9 cellular contexts compared by ENCODE assay signal in genomic region chr2:196849895-196850294, GRCh38. TPM values are rescaled to one million over a fixed set of nuclear protein-coding genes. Genes with fewer than 3 reads are reported as not detected.
DNase-seq lines count a peak whose midpoint lies in the region; ATAC-seq, FAIRE-seq and TF ChIP-seq lines count a peak whose summit lies in the region.
"Had no signal": no experiment of that assay in that cellular context is flagged by ENCODE, and none has a peak within 500 bp of the region (broad histone marks: within the 10 kb centered on the region; RNA-seq: fewer than 3 reads in every experiment).

No MANE protein-coding gene starts in this region.

- H3K36me3 Mint-ChIP-seq in activated CD8-positive, alpha-beta T cell treated with anti-CD3 and anti-CD28 coated beads for 36 hours (ENCODE audit: low read depth) = peaks cover 11% of the 10 kb centered on the region

- intact Hi-C loops in head of caudate nucleus (cut with DNase I) (loop anchor here (5.0 kb wide), 1 partner anchor 257 kb away; no protein-coding TSS in a partner anchor), ascending aorta (cut with DNase I) (no loop called here)
- intact Hi-C loops in activated CD8-positive, alpha-beta T cell treated with anti-CD3 and anti-CD28 coated beads for 36 hours (cut with micrococcal nuclease) = no loop called here

- peaks cover 0 to 3% of the 10 kb centered on the region in 2 donors for H3K36me3 ChIP-seq in ascending aorta

- DNase-seq in GM12891 (ENCODE audit: insufficient read length, low spot score) = no peak
- DNase-seq in SK-N-DZ (ENCODE audit: low spot score) = peak; percentile 11
- DNase-seq in head of caudate nucleus = peak in 31 of 42 donors; percentile 7 to 77 (median 38)
- no peak for DNase-seq in ascending aorta (ENCODE audit: low spot score in 2 of 2)
- no peak for DNase-seq in amniotic stem cell (lab: John Stamatoyannopoulos, UW)
- DNase-seq in activated CD8-positive, alpha-beta T cell treated with anti-CD3 and anti-CD28 coated beads for 36 hours = no peak
- DNase-seq: psoas muscle had no signal

- H3K27me3 Mint-ChIP-seq in activated CD8-positive, alpha-beta T cell treated with anti-CD3 and anti-CD28 coated beads for 36 hours = no peaks in the 10 kb centered on the region

- peak; percentile 56 for TF ChIP-seq CTCF in 22Rv1 (IDR thresholded peaks at IDR 0.05)
- TF ChIP-seq CTCF in ascending aorta (IDR thresholded peaks at IDR 0.05) = peak in 1 of 3 experiments; percentile 19
- TF ChIP-seq CTCF in activated CD8-positive, alpha-beta T cell treated with anti-CD3 and anti-CD28 coated beads for 36 hours (IDR thresholded peaks at IDR 0.05) = no peak

- no peak overlapping the region for H3K27ac ChIP-seq in 22Rv1
- no peak overlapping the region for H3K27ac ChIP-seq in ascending aorta
- H3K27ac ChIP-seq: psoas muscle had no signal

- no peaks in the 10 kb centered on the region for H3K9me3 ChIP-seq in ascending aorta
- H3K9me3 ChIP-seq: psoas muscle had no signal

- peaks cover 7% of the 10 kb centered on the region for H3K4me1 Mint-ChIP-seq in activated CD8-positive, alpha-beta T cell treated with anti-CD3 and anti-CD28 coated beads for 36 hours (ENCODE audit: low read depth)

- FAIRE-seq in GM12891 (lab: Jason Lieb, UNC) = peak; percentile 69

- no peaks in the 10 kb centered on the region for H3K9me3 Mint-ChIP-seq in activated CD8-positive, alpha-beta T cell treated with anti-CD3 and anti-CD28 coated beads for 36 hours

- POLR2A ChIA-PET in activated CD8-positive, alpha-beta T cell treated with anti-CD3 and anti-CD28 coated beads for 36 hours (lab: Charles Lee) = no interaction called here

- ATAC-seq in HG03159 (IDR thresholded peaks at IDR 0.05; ENCODE audit: unreplicated experiment) = no peak
- no peak for ATAC-seq in activated CD8-positive, alpha-beta T cell treated with anti-CD3 and anti-CD28 coated beads for 36 hours
- ATAC-seq: psoas muscle had no signal

- H3K27me3 ChIP-seq in ascending aorta = no peaks in the 10 kb centered on the region

- TF ChIP-seq POLR2A in GM12891 (IDR thresholded peaks at IDR 0.05; ENCODE audit: low read depth, low read length) = no peak

- no peak overlapping the region for H3K4me3 ChIP-seq in ascending aorta
- H3K4me3 ChIP-seq: psoas muscle had no signal

- CTCF ChIA-PET in activated CD8-positive, alpha-beta T cell treated with anti-CD3 and anti-CD28 coated beads for 36 hours (lab: Charles Lee) = no interaction called here

- H3K27ac Mint-ChIP-seq in activated CD8-positive, alpha-beta T cell treated with anti-CD3 and anti-CD28 coated beads for 36 hours = no peak overlapping the region

- no peak overlapping the region for H3K4me3 Mint-ChIP-seq in activated CD8-positive, alpha-beta T cell treated with anti-CD3 and anti-CD28 coated beads for 36 hours

- H3K4me1 ChIP-seq in ascending aorta = no peaks in the 10 kb centered on the region
- H3K4me1 ChIP-seq: psoas muscle had no signal

TF ChIP-seq in GM12891, 5 proteins besides CTCF, POLR2A, EP300 and RAD21:
- TF ChIP-seq TAF1 (IDR thresholded peaks at IDR 0.05; ENCODE audit: low read depth, low read length) = no peak
- no peak for TF ChIP-seq POLR2AphosphoS5 (IDR thresholded peaks at IDR 0.05; ENCODE audit: low read depth, low read length)
- TF ChIP-seq POU2F2 (IDR thresholded peaks at IDR 0.05; ENCODE audit: low read depth, low read length) = no peak
- TF ChIP-seq PAX5 (IDR thresholded peaks at IDR 0.05; ENCODE audit: insufficient read depth, low read length, severe bottlenecking) = no peak
- TF ChIP-seq SPI1 (IDR thresholded peaks at IDR 0.05; ENCODE audit: low read depth, low read length) = no peak

RNA-seq across cellular contexts. Expression of gene C2orf66, which starts 40.7 kb away (rescaled TPM):
- polyA plus RNA-seq in GM12891 (2012; ENCODE audit: low read depth, missing spikeins) = 0.05 TPM
- 0.21 TPM in 1 of 2 replicates, not detected in the other for polyA plus RNA-seq in SK-N-DZ (2014; cell fraction: cytosol; rRNA removed)
- 0.57 TPM in 1 of 2 replicates, not detected in the other for polyA plus RNA-seq in SK-N-DZ (2014; cell fraction: nucleus; rRNA removed)
- not detected for total RNA-seq in ascending aorta
- total RNA-seq in activated CD8-positive, alpha-beta T cell treated with anti-CD3 and anti-CD28 coated beads for 36 hours = not detected
- total RNA-seq: psoas muscle had no signal

RNA-seq across cellular contexts. Expression of gene GTF3C3, which starts 50.4 kb away (rescaled TPM):
- 18.9 TPM for polyA plus RNA-seq in GM12891 (2012; ENCODE audit: low read depth, missing spikeins)
- polyA plus RNA-seq in SK-N-DZ (2014; cell fraction: cytosol; rRNA removed) = 56.1 and 62.6 TPM in 2 replicates
- 106 and 133 TPM in 2 replicates for polyA plus RNA-seq in SK-N-DZ (2014; cell fraction: nucleus; rRNA removed)
- 1.5 TPM for total RNA-seq in ascending aorta
- 10 to 100 TPM; 61.0 to 65.9 TPM for total RNA-seq in activated CD8-positive, alpha-beta T cell treated with anti-CD3 and anti-CD28 coated beads for 36 hours

Comparison
In these comparisons a context has a peak if more than half of its experiments do, and no peak if none do; other contexts are left out.
1. DNase-seq: peak in SK-N-DZ (single experiment) and head of caudate nucleus (31 of 42); none in GM12891 (single experiment), ascending aorta (0 of 2), amniotic stem cell (single experiment) and activated CD8-positive, alpha-beta T cell treated with anti-CD3 and anti-CD28 coated beads for 36 hours (single experiment).
2. RNA of gene GTF3C3, which starts 50.4 kb away (total RNA-seq): 61.0 to 65.9 TPM in activated CD8-positive, alpha-beta T cell treated with anti-CD3 and anti-CD28 coated beads for 36 hours; 1.5 TPM in ascending aorta (single experiment); every median in the first group is over 10 times any median in the second.